23 cellular contexts compared by ENCODE assay signal in the genomic region with DNA sequence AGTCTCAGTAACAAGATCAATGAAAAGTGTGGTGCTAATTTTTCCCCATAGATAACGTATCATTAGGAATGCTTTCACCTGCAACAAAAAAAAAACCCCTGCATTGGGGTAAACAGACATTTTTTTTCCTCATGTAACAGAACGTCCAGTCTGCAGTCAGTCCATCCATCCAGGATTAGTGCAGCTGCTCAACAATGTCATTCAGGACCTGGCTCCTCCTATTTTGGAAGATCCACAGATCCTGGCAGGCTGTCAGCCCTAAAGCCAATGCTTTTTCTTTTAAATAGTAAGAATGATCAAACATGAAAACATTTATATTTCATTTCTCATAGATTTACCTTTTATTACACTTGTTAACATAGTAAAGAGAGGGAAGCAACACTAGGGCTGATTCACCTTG.
"Had no signal": no experiment of that assay in that cellular context is flagged by ENCODE, and none has a peak within 500 bp of the region (broad histone marks: within the 10 kb centered on the region; RNA-seq: fewer than 3 reads in every experiment).

No MANE protein-coding gene starts in this region.

- H3K36me3 Mint-ChIP-seq: activated naive CD4-positive, alpha-beta T cell treated with anti-CD3 and anti-CD28 coated beads, Interleukin-2, amount 10 ng/mL, durations not matched to agents 7 days and 5 days; activated naive CD8-positive, alpha-beta T cell treated with anti-CD3 and anti-CD28 coated beads, Interleukin-2, amount 10 ng/mL, durations not matched to agents 7 days and 5 days; immature natural killer cell had no signal

- H3K4me3 Mint-ChIP-seq: activated naive CD4-positive, alpha-beta T cell treated with anti-CD3 and anti-CD28 coated beads, Interleukin-2, amount 10 ng/mL, durations not matched to agents 7 days and 5 days; activated naive CD8-positive, alpha-beta T cell treated with anti-CD3 and anti-CD28 coated beads, Interleukin-2, amount 10 ng/mL, durations not matched to agents 7 days and 5 days; activated T-cell treated with anti-CD3 and anti-CD28 coated beads, Interleukin-2, amount 50 U/mL, for 24 hours; endodermal cell; immature natural killer cell; nephron had no signal

- DNase-seq: activated CD4-positive, alpha-beta T cell treated with anti-CD3 and anti-CD28 coated beads for 4 hours; activated CD4-positive, alpha-beta T cell treated with anti-CD3 and anti-CD28 coated beads, Interleukin-2, amount 50 U/mL, for 48 hours; activated CD8-positive, alpha-beta memory T cell treated with anti-CD3 and anti-CD28 coated beads, Interleukin-2, amount 50 U/mL, for 48 hours; activated gamma-delta T cell; activated naive CD4-positive, alpha-beta T cell treated with anti-CD3 and anti-CD28 coated beads, Interleukin-2, amount 10 ng/mL, durations not matched to agents 7 days and 5 days; activated naive CD8-positive, alpha-beta T cell treated with anti-CD3 and anti-CD28 coated beads, Interleukin-2, amount 10 ng/mL, durations not matched to agents 7 days and 5 days; activated T-cell treated with anti-CD3 and anti-CD28 coated beads, Interleukin-2, amount 50 U/mL, for 24 hours; brain microvascular endothelial cell; endodermal cell; foreskin fibroblast; heart left ventricle; immature natural killer cell; kidney; mesenchymal stem cell; posterior cingulate gyrus; right cardiac atrium; stimulated activated CD4-positive, alpha-beta T cell treated with anti-CD3 and anti-CD28 coated beads, Interleukin-12 subunit alpha, Interleukin-12 subunit beta, amount 100 ng/mL, for 4 hours; stimulated activated CD4-positive, alpha-beta T cell treated with anti-CD3 and anti-CD28 coated beads, Interleukin-4, amount 100 ng/mL, for 1 hour; stimulated activated naive CD8-positive, alpha-beta T cell treated with anti-CD3 and anti-CD28 coated beads, Interleukin-15, Interleukin-2, amounts not matched to agents 100 U/mL and 50 U/mL, for 24 hours; testis; transverse colon had no signal

- ATAC-seq: esophagus mucosa; heart left ventricle; right cardiac atrium; stimulated activated naive CD8-positive, alpha-beta T cell treated with anti-CD3 and anti-CD28 coated beads, Interleukin-15, Interleukin-2, amounts not matched to agents 100 U/mL and 50 U/mL, for 24 hours had no signal

- H3K27ac Mint-ChIP-seq: activated naive CD4-positive, alpha-beta T cell treated with anti-CD3 and anti-CD28 coated beads, Interleukin-2, amount 10 ng/mL, durations not matched to agents 7 days and 5 days; activated naive CD8-positive, alpha-beta T cell treated with anti-CD3 and anti-CD28 coated beads, Interleukin-2, amount 10 ng/mL, durations not matched to agents 7 days and 5 days; activated T-cell treated with anti-CD3 and anti-CD28 coated beads, Interleukin-2, amount 50 U/mL, for 24 hours; endodermal cell; immature natural killer cell; nephron had no signal

- H3K9me3 Mint-ChIP-seq: activated naive CD4-positive, alpha-beta T cell treated with anti-CD3 and anti-CD28 coated beads, Interleukin-2, amount 10 ng/mL, durations not matched to agents 7 days and 5 days; activated naive CD8-positive, alpha-beta T cell treated with anti-CD3 and anti-CD28 coated beads, Interleukin-2, amount 10 ng/mL, durations not matched to agents 7 days and 5 days; activated T-cell treated with anti-CD3 and anti-CD28 coated beads, Interleukin-2, amount 50 U/mL, for 24 hours; endodermal cell; immature natural killer cell; nephron had no signal
